6 cellular contexts compared by ENCODE assay signal in the genomic region with DNA sequence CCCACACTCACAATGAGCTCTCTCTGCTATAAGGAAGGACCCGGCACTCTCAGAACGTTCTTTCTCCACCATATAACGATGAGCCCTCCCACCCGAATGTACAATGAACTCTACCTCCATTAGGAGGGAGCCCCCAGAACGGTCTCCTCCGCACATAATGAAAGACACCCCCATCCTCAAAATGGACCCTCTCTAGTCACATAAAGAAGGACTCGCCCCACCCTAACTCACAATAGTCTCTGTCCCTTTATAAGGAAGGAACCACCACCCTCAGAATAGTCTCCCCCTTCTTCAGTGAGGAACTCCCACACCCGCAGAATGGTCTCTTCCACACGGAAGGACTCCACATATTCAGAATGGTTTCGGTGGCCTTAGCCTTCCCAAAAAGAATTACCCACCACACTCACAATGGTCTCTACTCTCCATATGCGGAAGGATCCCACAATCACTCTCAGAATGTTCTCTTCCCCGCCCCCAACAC. TPM values are rescaled to one million over a fixed set of nuclear protein-coding genes. Genes with fewer than 3 reads are reported as not detected.
DNase-seq lines count a peak whose midpoint lies in the region; TF ChIP-seq lines count a peak whose summit lies in the region.

No MANE protein-coding gene starts in this region.

- no peaks in the 10 kb centered on the region for H3K27me3 ChIP-seq in BE2C

- H3K4me1 ChIP-seq in BE2C, result no peaks in the 10 kb centered on the region

- no peaks in the 10 kb centered on the region for H3K36me3 ChIP-seq in BE2C

- no peak for TF ChIP-seq CTCF in BE2C (IDR thresholded peaks at IDR 0.05; ENCODE audit: low read depth, low read length)
- no peak for TF ChIP-seq CTCF in fibroblast of mammary gland (conservative IDR thresholded peaks at IDR 0.05; ENCODE audit: control insufficient read depth, insufficient read depth, low read depth, low read length)

- H3K9me3 ChIP-seq in BE2C, result no peaks in the 10 kb centered on the region

- H3K4me3 ChIP-seq in BE2C (ENCODE audit: low read depth, low read length) (peak overlapping the region; percentile 73), fibroblast of mammary gland (ENCODE audit: control insufficient read depth, low read depth, low read length) (peak overlapping the region; percentile 68)

- DNase-seq in BE2C, result no peak
- DNase-seq in MV-4-11 (lab: John Stamatoyannopoulos, UW), result peak; percentile 55
- DNase-seq in fibroblast of mammary gland (ENCODE audit: low read depth), result peak; percentile 19
- DNase-seq in superior temporal gyrus (ENCODE audit: extremely low spot score), result peak; percentile 8
- DNase-seq in iPS-NIHi11 (ENCODE audit: low spot score), result no peak
- DNase-seq in stimulated activated naive CD4-positive, alpha-beta T cell treated with Interleukin-2 at 50 U/mL for 16 hours (lab: John Stamatoyannopoulos, UW), result no peak

RNA-seq across cellular contexts. Expression of a gene that starts 0.5 kb away (rescaled TPM):
- polyA plus RNA-seq in BE2C (2012; ENCODE audit: insufficient read depth, insufficient read length, low read depth), result 49.5 TPM

RNA-seq across cellular contexts. Expression of a gene that starts 7.9 kb away (rescaled TPM):
- polyA plus RNA-seq in BE2C (2012; ENCODE audit: insufficient read depth, insufficient read length, low read depth), result 12.5 TPM

RNA-seq across cellular contexts. Expression of a gene that starts 13.2 kb away (rescaled TPM):
- 289 TPM for polyA plus RNA-seq in BE2C (2012; ENCODE audit: insufficient read depth, insufficient read length, low read depth)

RNA-seq across cellular contexts. Expression of a gene that starts 13.4 kb away (rescaled TPM):
- polyA plus RNA-seq in BE2C (2012; ENCODE audit: insufficient read depth, insufficient read length, low read depth), result 213 TPM

RNA-seq across cellular contexts. Expression of a gene that starts 46.4 kb away (rescaled TPM):
- 77.9 TPM for polyA plus RNA-seq in BE2C (2012; ENCODE audit: insufficient read depth, insufficient read length, low read depth)

Comparison
In these comparisons a context has a peak if more than half of its experiments do, and no peak if none do; other contexts are left out.
1. DNase-seq: peak in MV-4-11 (single experiment), fibroblast of mammary gland (single experiment) and superior temporal gyrus (single experiment); none in BE2C (single experiment), iPS-NIHi11 (single experiment) and stimulated activated naive CD4-positive, alpha-beta T cell treated with Interleukin-2 at 50 U/mL for 16 hours (single experiment).